Comparison of ENCODE assay signal across 1 cellular context in genomic region chr16:88804173-88804551, GRCh38.
TF ChIP-seq lines count a peak whose summit lies in the region.

No MANE protein-coding gene starts in this region.

TF ChIP-seq in H1, 55 proteins besides CTCF, POLR2A, EP300 and RAD21:
- no peak for TF ChIP-seq JUND (IDR thresholded peaks at IDR 0.05; ENCODE audit: low read length)
- TF ChIP-seq SIN3A (conservative IDR thresholded peaks at IDR 0.05 in 1 of 2, IDR thresholded peaks at IDR 0.05 in 1 of 2; ENCODE audit: low read depth in 1 of 2, low read length in 2 of 2) = peak in 1 of 2 experiments; percentile 7; a peak in 1 of 4 replicates
- no peak for TF ChIP-seq SAP30 (IDR thresholded peaks at IDR 0.05; ENCODE audit: insufficient read depth, insufficient replicate concordance, low read length)
- TF ChIP-seq POLR2AphosphoS5 (IDR thresholded peaks at IDR 0.05; ENCODE audit: low read depth, low read length) = peak; percentile 43; the same call in 1 of the 2 replicates
- TF ChIP-seq CBX8 (IDR thresholded peaks at IDR 0.05; ENCODE audit: borderline replicate concordance, low read depth, low read length) = no peak
